8 cellular contexts compared by ENCODE assay signal in the genomic region with DNA sequence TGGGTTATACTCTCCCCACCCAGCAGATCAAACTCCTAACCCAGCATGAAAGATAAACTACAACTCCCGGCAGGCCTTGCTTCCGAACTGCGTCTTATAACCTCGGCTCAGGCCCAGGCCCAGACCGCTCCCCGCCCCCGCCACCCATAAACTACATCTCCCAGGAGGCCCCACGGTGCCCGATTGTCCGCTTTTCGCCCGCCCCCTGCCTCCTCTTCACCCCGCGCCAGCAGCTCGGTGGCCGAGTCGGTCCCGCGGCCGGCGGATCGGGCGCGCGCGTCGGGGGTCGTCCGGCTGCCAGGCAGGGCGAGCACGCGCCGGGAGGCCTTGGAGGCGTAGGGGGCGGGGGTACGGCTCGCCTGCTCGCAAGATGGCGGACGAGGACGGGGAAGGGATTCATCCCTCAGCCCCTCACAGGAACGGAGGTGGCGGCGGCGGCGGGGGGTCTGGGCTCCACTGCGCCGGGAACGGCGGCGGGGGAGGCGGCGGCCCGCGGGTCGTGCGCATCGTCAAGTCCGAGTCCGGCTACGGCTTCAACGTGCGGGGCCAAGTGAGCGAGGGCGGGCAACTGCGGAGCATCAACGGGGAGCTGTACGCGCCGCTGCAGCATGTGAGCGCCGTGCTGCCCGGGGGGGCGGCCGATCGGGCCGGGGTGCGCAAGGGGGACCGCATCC. TPM values are rescaled to one million over a fixed set of nuclear protein-coding genes. Genes with fewer than 3 reads are reported as not detected.
DNase-seq lines count a peak whose midpoint lies in the region; ATAC-seq, FAIRE-seq and TF ChIP-seq lines count a peak whose summit lies in the region.

TSS of gene SNX27 (plus strand) at position 219 of the 674 bp plus-strand sequence. CDS start at position 371, 152 bp downstream.

- no peaks in the 10 kb centered on the region for H3K9me1 ChIP-seq in keratinocyte (ENCODE audit: control insufficient read depth, extremely low read depth, insufficient read depth, low read length)

- DNase-seq in Ammon's horn (ENCODE audit: low spot score) (peak; percentile 98), NCI-H510A (lab: John Stamatoyannopoulos, UW) (peak; percentile 82), cerebellar cortex (ENCODE audit: low spot score) (peak; percentile 97), keratinocyte (ENCODE audit: low read depth, low spot score) (peak; percentile 62)
- peak; percentile 82 for DNase-seq in activated CD4-positive, CD25-positive, alpha-beta regulatory T cell treated with anti-CD3 and anti-CD28 coated beads, Interleukin-2, amount 50 U/mL, for 72 hours
- DNase-seq in stimulated activated CD4-positive, alpha-beta T cell treated with anti-CD3 and anti-CD28 coated beads, Interleukin-15, amount 100 ng/mL, for 1 hour (ENCODE audit: low read depth in 1 of 2, low spot score in 1 of 2), result peak; percentile 69 to 71

- peak; percentile 68 for TF ChIP-seq POLR2A in GM19193 (IDR thresholded peaks at IDR 0.05; ENCODE audit: extremely low read depth, insufficient read depth, insufficient read length)

- no peaks in the 10 kb centered on the region for H3K27me3 ChIP-seq in keratinocyte (ENCODE audit: control insufficient read depth, extremely low read depth, insufficient read depth, low read length)

- dilution Hi-C loops in keratinocyte (cut with MboI; ENCODE audit: extremely low pct_ligation_motif_present, low sequenced_read_pairs), result no loop called here

- H3K79me2 ChIP-seq in keratinocyte (ENCODE audit: control insufficient read depth, insufficient read depth, low read length), result peaks cover 18% of the 10 kb centered on the region

- H3K9me3 ChIP-seq in keratinocyte (ENCODE audit: control insufficient read depth, low read depth, low read length), result no peaks in the 10 kb centered on the region

- no peak for FAIRE-seq in keratinocyte (lab: Jason Lieb, UNC)

- peak; percentile 87 for ATAC-seq in HG03439 (IDR thresholded peaks at IDR 0.05; ENCODE audit: unreplicated experiment)

- peak within 1 kb of the TSS; percentile 79 to 91 (median 85) for H3K4me3 ChIP-seq in keratinocyte (ENCODE audit: control insufficient read depth in 2 of 3, extremely low read depth in 1 of 3, insufficient read depth in 2 of 3, low read depth in 1 of 3, low read length in 3 of 3)

- no peaks in the 10 kb centered on the region for H3K36me3 ChIP-seq in keratinocyte (ENCODE audit: control insufficient read depth in 2 of 2, extremely low read depth in 1 of 2, insufficient read depth in 2 of 2, low read length in 2 of 2)

- H3K4me1 ChIP-seq in keratinocyte (ENCODE audit: control insufficient read depth, extremely low read depth, insufficient read depth, low read length), result peaks cover 41% of the 10 kb centered on the region

- peak within 1 kb of the TSS; percentile 71 for H2AFZ ChIP-seq in keratinocyte (ENCODE audit: control insufficient read depth, low read length)

- H3K9ac ChIP-seq in keratinocyte (ENCODE audit: control insufficient read depth, extremely low read depth, insufficient read depth, low read length), result peak within 1 kb of the TSS; percentile 81

- TF ChIP-seq CTCF in keratinocyte (optimal IDR thresholded peaks at IDR 0.05 in 1 of 3, IDR thresholded peaks at IDR 0.05 in 1 of 3, conservative IDR thresholded peaks at IDR 0.05 in 1 of 3; ENCODE audit: extremely low read depth in 1 of 3, insufficient read depth in 2 of 3, low read length in 3 of 3), result no peak

- peak within 1 kb of the TSS; percentile 71 for H3K27ac ChIP-seq in keratinocyte (ENCODE audit: control insufficient read depth, insufficient read depth, low read length)

- H3K4me2 ChIP-seq in keratinocyte (ENCODE audit: control insufficient read depth, extremely low read depth, insufficient read depth, low read depth, low read length), result peak within 1 kb of the TSS; percentile 84

- no peaks in the 10 kb centered on the region for H4K20me1 ChIP-seq in keratinocyte (ENCODE audit: control insufficient read depth, extremely low read depth, insufficient read depth, low read length)

RNA-seq across cellular contexts. Expression of gene SNX27, which starts in this region (rescaled TPM):
- 10.2 to 17.3 TPM (median 15.7 TPM) in 3 replicates for polyA plus RNA-seq in keratinocyte
- polyA plus RNA-seq in keratinocyte (2011; ENCODE audit: low read depth), result 12.4 TPM
- 9.5 and 16.8 TPM in 2 replicates for polyA plus RNA-seq in keratinocyte (2011; cell fraction: cytosol; rRNA removed)
- 21.6 and 22.5 TPM in 2 replicates for polyA plus RNA-seq in keratinocyte (2011; cell fraction: nucleus; rRNA removed)
- 8.4 and 9.4 TPM in 2 replicates for polyA plus RNA-seq in keratinocyte (2012; ENCODE audit: low replicate concordance)
- polyA minus RNA-seq in keratinocyte, result 19.2 to 39.2 TPM (median 20.6 TPM) in 3 replicates
- polyA minus RNA-seq in keratinocyte (2011; cell fraction: cytosol; rRNA and poly(A)+ RNA removed), result 16.7 TPM
- polyA minus RNA-seq in keratinocyte (2011; cell fraction: nucleus; rRNA and poly(A)+ RNA removed), result 14.8 and 33.8 TPM in 2 replicates

Comparison
In these comparisons a context has a peak if more than half of its experiments do, and no peak if none do; other contexts are left out.
1. Peak in every context shown above with its lines: DNase-seq, ATAC-seq, H3K4me3 ChIP-seq and H3K27ac ChIP-seq.